ENCODE assay signal across 9 cellular contexts in the genomic region with DNA sequence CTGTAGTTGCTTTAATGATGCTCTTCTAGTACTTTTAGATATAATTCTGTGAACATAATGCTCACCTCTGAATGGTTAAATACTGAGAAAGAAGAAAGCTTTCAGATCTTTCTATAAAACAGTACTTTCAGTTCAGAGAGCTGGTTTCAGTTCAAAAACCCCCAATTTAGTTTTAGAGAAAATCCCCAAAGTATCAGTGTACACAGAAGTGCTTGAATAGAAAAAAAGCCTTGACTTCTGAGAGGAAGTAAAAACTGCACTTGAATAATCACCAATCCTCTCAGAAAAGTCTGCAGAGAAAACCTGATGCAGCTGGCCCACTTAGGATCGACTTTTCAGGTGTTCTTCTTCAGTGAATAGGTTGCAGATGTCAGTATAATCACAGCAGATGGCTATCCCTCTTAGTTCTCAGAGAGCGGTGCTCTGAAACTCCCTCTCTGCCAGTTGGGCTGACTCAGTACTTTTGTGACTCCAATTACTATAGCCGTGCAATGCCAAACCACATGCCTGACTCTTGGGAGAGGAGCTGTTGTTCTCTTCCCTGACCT.
DNase-seq lines count a peak whose midpoint lies in the region; ATAC-seq and TF ChIP-seq lines count a peak whose summit lies in the region.
"Had no signal": no experiment of that assay in that cellular context is flagged by ENCODE, and none has a peak within 500 bp of the region (broad histone marks: within the 10 kb centered on the region; RNA-seq: fewer than 3 reads in every experiment).

No MANE protein-coding gene starts in this region.

- H3K36me3 ChIP-seq in brain microvascular endothelial cell (replicated peaks): no peaks in the 10 kb centered on the region
- H3K36me3 ChIP-seq in colonic mucosa: no peaks in the 10 kb centered on the region
- no peaks in the 10 kb centered on the region for H3K36me3 ChIP-seq in HAP-1 (replicated peaks)
- H3K36me3 ChIP-seq: neutrophil had no signal

- no peaks in the 10 kb centered on the region for H3K27me3 Mint-ChIP-seq in activated naive CD4-positive, alpha-beta T cell treated with anti-CD3 and anti-CD28 coated beads for 36 hours (ENCODE audit: low read depth)

- no peak overlapping the region for H3K27ac ChIP-seq in brain microvascular endothelial cell
- H3K27ac ChIP-seq in colonic mucosa: no peak overlapping the region
- H3K27ac ChIP-seq: neutrophil had no signal

- H3K27me3 ChIP-seq in brain microvascular endothelial cell (replicated peaks): no peaks in the 10 kb centered on the region
- no peaks in the 10 kb centered on the region for H3K27me3 ChIP-seq in colonic mucosa
- no peaks in the 10 kb centered on the region for H3K27me3 ChIP-seq in HAP-1 (ENCODE audit: low read depth)
- H3K27me3 ChIP-seq: neutrophil had no signal

- H3K4me1 ChIP-seq in colonic mucosa: no peaks in the 10 kb centered on the region
- H3K4me1 ChIP-seq in HAP-1: no peaks in the 10 kb centered on the region

- DNase-seq in NCI-H1694 (lab: John Stamatoyannopoulos, UW) (peak; percentile 95), brain microvascular endothelial cell (peak; percentile 64), retinal pigment epithelial cell (ENCODE audit: low read depth) (peak; percentile 19), colonic mucosa (no peak), HAP-1 (ENCODE audit: low spot score in 2 of 2) (no peak)
- no peak for DNase-seq in activated naive CD4-positive, alpha-beta T cell treated with anti-CD3 and anti-CD28 coated beads for 36 hours

- peak; percentile 88 for ATAC-seq in GM18519 (IDR thresholded peaks at IDR 0.05; ENCODE audit: low FRiP score, unreplicated experiment)
- ATAC-seq in HG02678 (IDR thresholded peaks at IDR 0.05; ENCODE audit: unreplicated experiment): peak; percentile 94

- H3K36me3 Mint-ChIP-seq in activated naive CD4-positive, alpha-beta T cell treated with anti-CD3 and anti-CD28 coated beads for 36 hours (ENCODE audit: low read depth): no peaks in the 10 kb centered on the region

- TF ChIP-seq CTCF in brain microvascular endothelial cell (IDR thresholded peaks at IDR 0.05; ENCODE audit: low read depth, low read length, missing control alignments): no peak
- TF ChIP-seq CTCF in retinal pigment epithelial cell (conservative IDR thresholded peaks at IDR 0.05; ENCODE audit: low read depth, low read length): no peak
- TF ChIP-seq CTCF in colonic mucosa (IDR thresholded peaks at IDR 0.05): no peak

- H3K4me1 Mint-ChIP-seq in activated naive CD4-positive, alpha-beta T cell treated with anti-CD3 and anti-CD28 coated beads for 36 hours (ENCODE audit: low read depth): no peaks in the 10 kb centered on the region

- intact Hi-C loops in colonic mucosa (cut with DNase I): no loop called here
- intact Hi-C loops in activated naive CD4-positive, alpha-beta T cell treated with anti-CD3 and anti-CD28 coated beads for 36 hours (cut with micrococcal nuclease): loop anchor here (5.0 kb wide), 1 partner anchor 1669 kb away; no protein-coding TSS in a partner anchor

- peaks cover 1% of the 10 kb centered on the region for H3K9me3 Mint-ChIP-seq in activated naive CD4-positive, alpha-beta T cell treated with anti-CD3 and anti-CD28 coated beads for 36 hours

- no peak overlapping the region for H3K27ac Mint-ChIP-seq in activated naive CD4-positive, alpha-beta T cell treated with anti-CD3 and anti-CD28 coated beads for 36 hours

- CTCF ChIA-PET in activated naive CD4-positive, alpha-beta T cell treated with anti-CD3 and anti-CD28 coated beads for 36 hours (lab: Charles Lee): interaction anchor here (0.7 kb wide), 1 partner anchor 297 kb away, joined by 3 read pairs; no protein-coding TSS in a partner anchor

- no peak overlapping the region for H3K9ac ChIP-seq in colonic mucosa (ENCODE audit: low read depth in 2 of 2, low read length in 2 of 2)

- in situ Hi-C loops in brain microvascular endothelial cell (cut with HindIII; ENCODE audit: low pct_ligation_motif_present, low sequenced_read_pairs): no loop called here
- in situ Hi-C loops in HAP-1 (cut with MboI; ENCODE audit: low sequenced_read_pairs): no loop called here

- H3K4me3 Mint-ChIP-seq in activated naive CD4-positive, alpha-beta T cell treated with anti-CD3 and anti-CD28 coated beads for 36 hours: no peak overlapping the region

- no peak overlapping the region for H3K4me3 ChIP-seq in brain microvascular endothelial cell (ENCODE audit: low read depth, low read length)
- no peak overlapping the region for H3K4me3 ChIP-seq in retinal pigment epithelial cell (ENCODE audit: low read length)
- H3K4me3 ChIP-seq in colonic mucosa: no peak overlapping the region
- H3K4me3 ChIP-seq in HAP-1: no peak overlapping the region

- no peaks in the 10 kb centered on the region for H3K9me3 ChIP-seq in colonic mucosa
- H3K9me3 ChIP-seq in HAP-1: no peaks in the 10 kb centered on the region
- H3K9me3 ChIP-seq: neutrophil had no signal

Comparison
In these comparisons a context has a peak if more than half of its experiments do, and no peak if none do; other contexts are left out.
1. DNase-seq: peak in NCI-H1694 (single experiment), brain microvascular endothelial cell (single experiment) and retinal pigment epithelial cell (single experiment); none in colonic mucosa (single experiment), activated naive CD4-positive, alpha-beta T cell treated with anti-CD3 and anti-CD28 coated beads for 36 hours (single experiment) and HAP-1 (0 of 2).